Comparison of ENCODE assay signal across 2 cellular contexts in genomic region chr14:75431011-75431410, GRCh38.
TF ChIP-seq lines count a peak whose summit lies in the region.

No MANE protein-coding gene starts in this region.

TF ChIP-seq in SK-N-SH, 30 proteins besides CTCF, POLR2A, EP300 and RAD21 (continued from another document):
- TF ChIP-seq, protein P1, sequence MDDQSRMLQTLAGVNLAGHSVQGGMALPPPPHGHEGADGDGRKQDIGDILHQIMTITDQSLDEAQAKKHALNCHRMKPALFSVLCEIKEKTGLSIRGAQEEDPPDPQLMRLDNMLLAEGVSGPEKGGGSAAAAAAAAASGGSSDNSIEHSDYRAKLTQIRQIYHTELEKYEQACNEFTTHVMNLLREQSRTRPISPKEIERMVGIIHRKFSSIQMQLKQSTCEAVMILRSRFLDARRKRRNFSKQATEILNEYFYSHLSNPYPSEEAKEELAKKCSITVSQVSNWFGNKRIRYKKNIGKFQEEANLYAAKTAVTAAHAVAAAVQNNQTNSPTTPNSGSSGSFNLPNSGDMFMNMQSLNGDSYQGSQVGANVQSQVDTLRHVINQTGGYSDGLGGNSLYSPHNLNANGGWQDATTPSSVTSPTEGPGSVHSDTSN (IDR thresholded peaks at IDR 0.05), result no peak
- TF ChIP-seq RFX5 (IDR thresholded peaks at IDR 0.05; ENCODE audit: low read length) (no peak), FOSL2 (IDR thresholded peaks at IDR 0.05; ENCODE audit: borderline replicate concordance, low read depth) (no peak), EZH2phosphoT487 (IDR thresholded peaks at IDR 0.05; ENCODE audit: borderline replicate concordance, low read depth) (no peak)
TF ChIP-seq in SK-N-SH: peak in this region for 0.

TF ChIP-seq in SK-N-SH treated with all-trans-retinoic acid at 6 μM for 48 hours, 23 proteins besides CTCF, POLR2A, EP300 and RAD21 (continued from another document):
- TF ChIP-seq CSRNP3 (CRISPR knock-in tag; IDR thresholded peaks at IDR 0.05) (no peak), CREB5 (CRISPR knock-in tag; IDR thresholded peaks at IDR 0.05; ENCODE audit: low read depth) (no peak), GLIS3 (CRISPR knock-in tag; IDR thresholded peaks at IDR 0.05) (no peak), ZFP30 (CRISPR knock-in tag; IDR thresholded peaks at IDR 0.05) (no peak), ESRRG (CRISPR knock-in tag; IDR thresholded peaks at IDR 0.05) (no peak)
- TF ChIP-seq, protein P2, sequence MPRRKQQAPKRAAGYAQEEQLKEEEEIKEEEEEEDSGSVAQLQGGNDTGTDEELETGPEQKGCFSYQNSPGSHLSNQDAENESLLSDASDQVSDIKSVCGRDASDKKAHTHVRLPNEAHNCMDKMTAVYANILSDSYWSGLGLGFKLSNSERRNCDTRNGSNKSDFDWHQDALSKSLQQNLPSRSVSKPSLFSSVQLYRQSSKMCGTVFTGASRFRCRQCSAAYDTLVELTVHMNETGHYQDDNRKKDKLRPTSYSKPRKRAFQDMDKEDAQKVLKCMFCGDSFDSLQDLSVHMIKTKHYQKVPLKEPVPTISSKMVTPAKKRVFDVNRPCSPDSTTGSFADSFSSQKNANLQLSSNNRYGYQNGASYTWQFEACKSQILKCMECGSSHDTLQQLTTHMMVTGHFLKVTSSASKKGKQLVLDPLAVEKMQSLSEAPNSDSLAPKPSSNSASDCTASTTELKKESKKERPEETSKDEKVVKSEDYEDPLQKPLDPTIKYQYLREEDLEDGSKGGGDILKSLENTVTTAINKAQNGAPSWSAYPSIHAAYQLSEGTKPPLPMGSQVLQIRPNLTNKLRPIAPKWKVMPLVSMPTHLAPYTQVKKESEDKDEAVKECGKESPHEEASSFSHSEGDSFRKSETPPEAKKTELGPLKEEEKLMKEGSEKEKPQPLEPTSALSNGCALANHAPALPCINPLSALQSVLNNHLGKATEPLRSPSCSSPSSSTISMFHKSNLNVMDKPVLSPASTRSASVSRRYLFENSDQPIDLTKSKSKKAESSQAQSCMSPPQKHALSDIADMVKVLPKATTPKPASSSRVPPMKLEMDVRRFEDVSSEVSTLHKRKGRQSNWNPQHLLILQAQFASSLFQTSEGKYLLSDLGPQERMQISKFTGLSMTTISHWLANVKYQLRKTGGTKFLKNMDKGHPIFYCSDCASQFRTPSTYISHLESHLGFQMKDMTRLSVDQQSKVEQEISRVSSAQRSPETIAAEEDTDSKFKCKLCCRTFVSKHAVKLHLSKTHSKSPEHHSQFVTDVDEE (CRISPR knock-in tag; IDR thresholded peaks at IDR 0.05), result no peak
